In genomic region chr3:14352002-14352627, GRCh38 we compare ENCODE assay signal across 9 cellular contexts. TPM values are rescaled to one million over a fixed set of nuclear protein-coding genes. Genes with fewer than 3 reads are reported as not detected.
DNase-seq lines count a peak whose midpoint lies in the region; ATAC-seq, FAIRE-seq and TF ChIP-seq lines count a peak whose summit lies in the region.
"Had no signal": no experiment of that assay in that cellular context is flagged by ENCODE, and none has a peak within 500 bp of the region (broad histone marks: within the 10 kb centered on the region; RNA-seq: fewer than 3 reads in every experiment).

No MANE protein-coding gene starts in this region.

- FAIRE-seq in urothelium cell line (lab: Jason Lieb, UNC) = peak; percentile 37

- no peaks in the 10 kb centered on the region for H3K9me3 Mint-ChIP-seq in activated naive CD8-positive, alpha-beta T cell treated with anti-CD3 and anti-CD28 coated beads, Interleukin-2, amount 50 U/mL, for 24 hours
- no peaks in the 10 kb centered on the region for H3K9me3 Mint-ChIP-seq in activated naive CD8-positive, alpha-beta T cell treated with anti-CD3 and anti-CD28 coated beads for 36 hours
- no peaks in the 10 kb centered on the region for H3K9me3 Mint-ChIP-seq in activated T-helper 17 cell treated with anti-CD3 and anti-CD28 coated beads, Interleukin-2, amount 50 U/mL, for 72 hours
- H3K9me3 Mint-ChIP-seq: CD8-positive, alpha-beta memory T cell had no signal

- DNase-seq in activated naive CD8-positive, alpha-beta T cell treated with anti-CD3 and anti-CD28 coated beads, Interleukin-2, amount 50 U/mL, for 24 hours = peak; percentile 11
- DNase-seq in activated naive CD8-positive, alpha-beta T cell treated with anti-CD3 and anti-CD28 coated beads for 36 hours = no peak
- DNase-seq in LHCN-M2 (ENCODE audit: low read depth) (peak; percentile 24), urothelium cell line (ENCODE audit: low spot score) (no peak), lower leg skin (ENCODE audit: low spot score in 2 of 2) (no peak)
- DNase-seq: CD8-positive, alpha-beta memory T cell had no signal

- no peaks in the 10 kb centered on the region for H3K36me3 Mint-ChIP-seq in activated naive CD8-positive, alpha-beta T cell treated with anti-CD3 and anti-CD28 coated beads, Interleukin-2, amount 50 U/mL, for 24 hours (ENCODE audit: low read depth)
- H3K36me3 Mint-ChIP-seq in activated naive CD8-positive, alpha-beta T cell treated with anti-CD3 and anti-CD28 coated beads for 36 hours = no peaks in the 10 kb centered on the region
- H3K36me3 Mint-ChIP-seq in activated T-helper 17 cell treated with anti-CD3 and anti-CD28 coated beads, Interleukin-2, amount 50 U/mL, for 72 hours (ENCODE audit: low read depth) = no peaks in the 10 kb centered on the region
- H3K36me3 Mint-ChIP-seq: CD8-positive, alpha-beta memory T cell had no signal

- TF ChIP-seq POLR2A in lower leg skin (IDR thresholded peaks at IDR 0.05) = no peak

- H3K4me1 Mint-ChIP-seq in activated naive CD8-positive, alpha-beta T cell treated with anti-CD3 and anti-CD28 coated beads, Interleukin-2, amount 50 U/mL, for 24 hours = no peaks in the 10 kb centered on the region
- H3K4me1 Mint-ChIP-seq in activated naive CD8-positive, alpha-beta T cell treated with anti-CD3 and anti-CD28 coated beads for 36 hours = no peaks in the 10 kb centered on the region
- no peaks in the 10 kb centered on the region for H3K4me1 Mint-ChIP-seq in activated T-helper 17 cell treated with anti-CD3 and anti-CD28 coated beads, Interleukin-2, amount 50 U/mL, for 72 hours
- H3K4me1 Mint-ChIP-seq: CD8-positive, alpha-beta memory T cell had no signal

- ATAC-seq in activated naive CD8-positive, alpha-beta T cell treated with anti-CD3 and anti-CD28 coated beads, Interleukin-2, amount 50 U/mL, for 24 hours = no peak
- ATAC-seq in activated T-helper 17 cell treated with anti-CD3 and anti-CD28 coated beads, Interleukin-2, amount 50 U/mL, for 72 hours (replicated peaks) = peak; percentile 26
- ATAC-seq in HG03159 (IDR thresholded peaks at IDR 0.05; ENCODE audit: unreplicated experiment) = no peak
- no peak for ATAC-seq in GM21447 (IDR thresholded peaks at IDR 0.05; ENCODE audit: unreplicated experiment)

- no peak overlapping the region for H3K27ac Mint-ChIP-seq in activated naive CD8-positive, alpha-beta T cell treated with anti-CD3 and anti-CD28 coated beads, Interleukin-2, amount 50 U/mL, for 24 hours
- no peak overlapping the region for H3K27ac Mint-ChIP-seq in activated naive CD8-positive, alpha-beta T cell treated with anti-CD3 and anti-CD28 coated beads for 36 hours
- no peak overlapping the region for H3K27ac Mint-ChIP-seq in activated T-helper 17 cell treated with anti-CD3 and anti-CD28 coated beads, Interleukin-2, amount 50 U/mL, for 72 hours

- no peak overlapping the region for H3K4me3 ChIP-seq in lower leg skin (ENCODE audit: low read depth, poor library complexity, severe bottlenecking)

- intact Hi-C loops in lower leg skin (cut with DNase I; ENCODE audit: low total_unique reads) = no loop called here

- TF ChIP-seq CTCF in lower leg skin (IDR thresholded peaks at IDR 0.05) = no peak

- H3K4me3 Mint-ChIP-seq in activated naive CD8-positive, alpha-beta T cell treated with anti-CD3 and anti-CD28 coated beads, Interleukin-2, amount 50 U/mL, for 24 hours = no peak overlapping the region
- no peak overlapping the region for H3K4me3 Mint-ChIP-seq in activated naive CD8-positive, alpha-beta T cell treated with anti-CD3 and anti-CD28 coated beads for 36 hours
- no peak overlapping the region for H3K4me3 Mint-ChIP-seq in activated T-helper 17 cell treated with anti-CD3 and anti-CD28 coated beads, Interleukin-2, amount 50 U/mL, for 72 hours
- H3K4me3 Mint-ChIP-seq: CD8-positive, alpha-beta memory T cell had no signal

- 91 to 94% methylated on average over 12 to 13 of the region's 13 CpGs for WGBS in lower leg skin, 2 donors

- no peaks in the 10 kb centered on the region for H3K27me3 Mint-ChIP-seq in activated naive CD8-positive, alpha-beta T cell treated with anti-CD3 and anti-CD28 coated beads, Interleukin-2, amount 50 U/mL, for 24 hours
- H3K27me3 Mint-ChIP-seq in activated naive CD8-positive, alpha-beta T cell treated with anti-CD3 and anti-CD28 coated beads for 36 hours = no peaks in the 10 kb centered on the region
- no peaks in the 10 kb centered on the region for H3K27me3 Mint-ChIP-seq in activated T-helper 17 cell treated with anti-CD3 and anti-CD28 coated beads, Interleukin-2, amount 50 U/mL, for 72 hours

RNA-seq across cellular contexts. Expression of gene SLC6A6, which starts 50.3 kb away (rescaled TPM):
- total RNA-seq in activated naive CD8-positive, alpha-beta T cell treated with anti-CD3 and anti-CD28 coated beads for 36 hours = 10 to 100 TPM; 38.6 to 38.7 TPM
- total RNA-seq in LHCN-M2 (2014; rRNA removed) (21.4 and 25.5 TPM in 2 replicates), lower leg skin (100 to 1,000 TPM in 1 of 4 donors, 10 to 100 TPM in 3; 34.4 to 166 (median 55.2) TPM)
- polyA plus RNA-seq in LHCN-M2 (2012) = 18.1 TPM
- 100 to 1,000 TPM in 1 of 2 donors, 10 to 100 TPM in 1; 80.1 to 219 TPM for total RNA-seq in activated T-helper 17 cell treated with anti-CD3 and anti-CD28 coated beads, Interleukin-2, amount 50 U/mL, for 72 hours

Comparison
In these comparisons a context has a peak if more than half of its experiments do, and no peak if none do; other contexts are left out.
1. DNase-seq: peak in activated naive CD8-positive, alpha-beta T cell treated with anti-CD3 and anti-CD28 coated beads, Interleukin-2, amount 50 U/mL, for 24 hours (single experiment) and LHCN-M2 (single experiment); none in activated naive CD8-positive, alpha-beta T cell treated with anti-CD3 and anti-CD28 coated beads for 36 hours (single experiment), urothelium cell line (single experiment) and lower leg skin (0 of 2).